ENCODE assay signal across 1 cellular context in genomic region chr2:184067502-184067901, GRCh38.
TF ChIP-seq lines count a peak whose summit lies in the region.

No MANE protein-coding gene starts in this region.

TF ChIP-seq in liver, 16 proteins besides CTCF, POLR2A, EP300 and RAD21 (continued from another document):
- TF ChIP-seq HNF4G (IDR thresholded peaks at IDR 0.05) = no peak
- TF ChIP-seq ATF3 (IDR thresholded peaks at IDR 0.05) = no peak
- TF ChIP-seq JUND (IDR thresholded peaks at IDR 0.05) = no peak
- no peak for TF ChIP-seq NR2F2 (IDR thresholded peaks at IDR 0.05)
- TF ChIP-seq EGR1 (IDR thresholded peaks at IDR 0.05; ENCODE audit: low read depth in 2 of 2) = no peak
- TF ChIP-seq FOXA2 (IDR thresholded peaks at IDR 0.05) = no peak
- no peak for TF ChIP-seq GABPA (IDR thresholded peaks at IDR 0.05 in 1 of 2, conservative IDR thresholded peaks at IDR 0.05 in 1 of 2)
- no peak for TF ChIP-seq MAX (IDR thresholded peaks at IDR 0.05)
- TF ChIP-seq HNF4A (conservative IDR thresholded peaks at IDR 0.05) = no peak
- no peak for TF ChIP-seq TAF1 (conservative IDR thresholded peaks at IDR 0.05)
- no peak for TF ChIP-seq SP1 (IDR thresholded peaks at IDR 0.05)
- no peak for TF ChIP-seq YY1 (IDR thresholded peaks at IDR 0.05)
